20 cellular contexts compared by ENCODE assay signal in genomic region chr10:48749254-48749787, GRCh38.
A peak's percentile ranks its signal among the peaks of the same experiment; 100 is the strongest.
DNase-seq lines count a peak whose midpoint lies in the region; ATAC-seq, FAIRE-seq and TF ChIP-seq lines count a peak whose summit lies in the region.
"Had no signal": no experiment of that assay in that cellular context is flagged by ENCODE, and none has a peak within 500 bp of the region (broad histone marks: within the 10 kb centered on the region; RNA-seq: fewer than 3 reads in every experiment).

No MANE protein-coding gene starts in this region.

- H3K27me3 ChIP-seq in HepG2 (ENCODE audit: control insufficient read depth in 1 of 2, insufficient read depth in 2 of 2, low read length in 2 of 2): no peaks in the 10 kb centered on the region
- H3K27me3 ChIP-seq in right lobe of liver: no peaks in the 10 kb centered on the region
- H3K27me3 ChIP-seq in GM12878 (replicated peaks in 1 of 2; ENCODE audit: control insufficient read depth in 2 of 2, insufficient read depth in 2 of 2, low read length in 1 of 2): no peaks in the 10 kb centered on the region
- H3K27me3 ChIP-seq in neuronal stem cell (ENCODE audit: control insufficient read depth in 3 of 3, insufficient read depth in 3 of 3, low read depth in 1 of 3, low read length in 3 of 3): no peaks in the 10 kb centered on the region

- H3K18ac ChIP-seq in neuronal stem cell (ENCODE audit: low read length): no peak overlapping the region

- H3K27ac ChIP-seq in HepG2 (ENCODE audit: extremely low read length, insufficient read depth, low read length) (no peak overlapping the region), right lobe of liver (no peak overlapping the region), GM12878 (ENCODE audit: control insufficient read depth, insufficient read depth) (no peak overlapping the region), neuronal stem cell (replicated peaks; ENCODE audit: low read length) (no peak overlapping the region)

- H3K4me2 ChIP-seq in HepG2 (ENCODE audit: low read depth, low read length): no peak overlapping the region
- H3K4me2 ChIP-seq in GM12878 (ENCODE audit: control insufficient read depth, insufficient read depth): no peak overlapping the region
- H3K4me2 ChIP-seq in neuronal stem cell (ENCODE audit: insufficient read depth, low read length, poor library complexity, severe bottlenecking): no peak overlapping the region

- ATAC-seq in HepG2: no peak
- ATAC-seq in right lobe of liver: no peak
- peak; percentile 19 for ATAC-seq in GM12878
- ATAC-seq: HCT116, Right ventricle myocardium inferior had no signal

- H3K4me1 ChIP-seq in HepG2 (ENCODE audit: insufficient read depth, low read length) (no peaks in the 10 kb centered on the region), right lobe of liver (no peaks in the 10 kb centered on the region), GM12878 (ENCODE audit: control insufficient read depth, insufficient read depth, low read length) (peaks cover 20% of the 10 kb centered on the region), neuronal stem cell (ENCODE audit: control insufficient read depth in 2 of 2, insufficient read depth in 1 of 2, low read depth in 1 of 2, low read length in 2 of 2) (no peaks in the 10 kb centered on the region)

- TF ChIP-seq RAD21 in HepG2 (CRISPR knock-in tag; IDR thresholded peaks at IDR 0.05) (no peak), GM12878 (IDR thresholded peaks at IDR 0.05; ENCODE audit: insufficient read depth, low read depth, low read length) (no peak)

- in situ Hi-C loops in HepG2 (cut with HindIII; ENCODE audit: extremely low pct_ligation_motif_present, low pct_unique_long_range_greater_than_20kb): no loop called here
- in situ Hi-C loops in GM12878 (cut with MboI): loop anchor here (25.0 kb wide), 1 partner anchor 763 kb away; no protein-coding TSS in a partner anchor

- no peak overlapping the region for H2BK15ac ChIP-seq in neuronal stem cell (ENCODE audit: low read length)

- no peak overlapping the region for H2BK12ac ChIP-seq in neuronal stem cell (ENCODE audit: low read length)

- H4K8ac ChIP-seq in neuronal stem cell (ENCODE audit: low read depth, low read length): no peak overlapping the region

- no peak for TF ChIP-seq EP300 in HepG2 (IDR thresholded peaks at IDR 0.05; ENCODE audit: low read depth in 2 of 2, low read length in 2 of 2)
- TF ChIP-seq EP300 in HepG2 (CRISPR knock-in tag; IDR thresholded peaks at IDR 0.05; ENCODE audit: borderline replicate concordance): no peak
- TF ChIP-seq EP300 in GM12878 (IDR thresholded peaks at IDR 0.05; ENCODE audit: borderline replicate concordance in 1 of 2, control insufficient read depth in 1 of 2, low read depth in 2 of 2, low read length in 2 of 2): no peak

- H3K9ac ChIP-seq in HepG2 (ENCODE audit: insufficient read depth, low read depth, low read length) (no peak overlapping the region), GM12878 (ENCODE audit: control insufficient read depth, insufficient read depth, low read length) (no peak overlapping the region), neuronal stem cell (ENCODE audit: low read depth, low read length, poor library complexity) (no peak overlapping the region)

- H2AFZ ChIP-seq in HepG2 (ENCODE audit: low read length): no peak overlapping the region
- H2AFZ ChIP-seq in GM12878 (ENCODE audit: control insufficient read depth, low read depth, low read length): no peak overlapping the region
- H2AFZ ChIP-seq in neuronal stem cell (ENCODE audit: low read length): no peak overlapping the region

- DNase-seq in HepG2 (ENCODE audit: low spot score): no peak
- no peak for DNase-seq in right lobe of liver
- DNase-seq in GM12878 (ENCODE audit: low read depth, low spot score): no peak
- peak; percentile 67 for DNase-seq in osteocyte (ENCODE audit: extremely low spot score, unreplicated experiment)
- DNase-seq in SHP77 treated with DMSO at 0.1 percent for 48 hours (lab: John Stamatoyannopoulos, UW): no peak
- DNase-seq in neuronal stem cell (ENCODE audit: low spot score): no peak
- no peak for DNase-seq in posterior vena cava (ENCODE audit: low spot score)
- DNase-seq: DMS53, GF-D8, MM.1S, NCI-H1048, NCI-H1417 treated with DMSO at 0.1 percent for 48 hours, NCI-H187, NCI-H446 treated with DMSO at 0.1 percent for 48 hours, NCI-H526 treated with DMSO at 0.1 percent for 48 hours had no signal

- TF ChIP-seq POLR2A in HepG2 (IDR thresholded peaks at IDR 0.05; ENCODE audit: insufficient read depth in 1 of 2, low read depth in 2 of 2, low read length in 2 of 2) (no peak), right lobe of liver (IDR thresholded peaks at IDR 0.05) (no peak), GM12878 (IDR thresholded peaks at IDR 0.05; ENCODE audit: low read depth, low read length) (no peak)

- CTCF ChIA-PET in HepG2 (lab: Yijun Ruan, JAX; ENCODE audit: low intra/inter-chr PET ratio, low total read pairs) (no interaction called here), GM12878 (lab: Yijun Ruan, JAX) (no interaction called here)

- FAIRE-seq in HepG2 (lab: Jason Lieb, UNC): no peak
- no peak for FAIRE-seq in GM12878 (lab: Jason Lieb, UNC)
- FAIRE-seq: A204.1, H1 had no signal

- H3K79me2 ChIP-seq in HepG2 (ENCODE audit: insufficient read depth, low read length) (no peaks in the 10 kb centered on the region), GM12878 (ENCODE audit: control insufficient read depth, insufficient read depth, low read length) (peaks cover 12% of the 10 kb centered on the region)

- SMC1A ChIA-PET in GM12878 (lab: Charles Lee; ENCODE audit: uncharacterized antibody, unreplicated experiment): interaction anchor here (0.6 kb wide), 1 partner anchor 45 kb away, joined by 3 read pairs; no protein-coding TSS in a partner anchor

- no peaks in the 10 kb centered on the region for H3K79me1 ChIP-seq in neuronal stem cell (ENCODE audit: low read depth, low read length)

- intact Hi-C loops in HepG2 (cut with micrococcal nuclease; ENCODE audit: unreplicated experiment) (loop anchor here (10.0 kb wide), 1 partner anchor 75 kb away; no protein-coding TSS in a partner anchor), right lobe of liver (cut with DNase I) (no loop called here), GM12878 (cut with micrococcal nuclease; ENCODE audit: unreplicated experiment) (no loop called here), posterior vena cava (cut with DNase I) (no loop called here)

- H3K36me3 Mint-ChIP-seq in osteocyte (ENCODE audit: unreplicated experiment): no peaks in the 10 kb centered on the region

- POLR2A ChIA-PET in HepG2 (lab: Yijun Ruan, JAX) (no interaction called here), GM12878 (lab: Charles Lee) (no interaction called here)

- no peak overlapping the region for H2BK5ac ChIP-seq in neuronal stem cell (ENCODE audit: low read length)

- H3K27ac Mint-ChIP-seq in osteocyte (ENCODE audit: unreplicated experiment): no peak overlapping the region

- H3K27me3 Mint-ChIP-seq in osteocyte (ENCODE audit: unreplicated experiment): peaks cover 7% of the 10 kb centered on the region

- H3K36me3 ChIP-seq in HepG2 (replicated peaks in 1 of 2; ENCODE audit: control insufficient read depth in 1 of 2, insufficient read depth in 2 of 2, low read length in 2 of 2) (no peaks in the 10 kb centered on the region), right lobe of liver (no peaks in the 10 kb centered on the region), GM12878 (ENCODE audit: control insufficient read depth in 2 of 2, insufficient read depth in 2 of 2, low read length in 1 of 2) (peaks cover 14 to 53% of the 10 kb centered on the region in 2 experiments), neuronal stem cell (replicated peaks in 1 of 2; ENCODE audit: control insufficient read depth in 2 of 2, insufficient read depth in 2 of 2, low read length in 2 of 2) (no peaks in the 10 kb centered on the region)

- no peaks in the 10 kb centered on the region for H3K4me1 Mint-ChIP-seq in osteocyte (ENCODE audit: unreplicated experiment)

- H2BK120ac ChIP-seq in neuronal stem cell (ENCODE audit: low read depth, low read length): no peak overlapping the region

- no peak overlapping the region for H3K23ac ChIP-seq in neuronal stem cell (ENCODE audit: low read depth, low read length, poor library complexity)

- H3K9me3 ChIP-seq in HepG2 (ENCODE audit: low read length): no peaks in the 10 kb centered on the region
- H3K9me3 ChIP-seq in right lobe of liver: no peaks in the 10 kb centered on the region
- H3K9me3 ChIP-seq in GM12878 (replicated peaks; ENCODE audit: control insufficient read depth, insufficient read depth, low read length): no peaks in the 10 kb centered on the region; the same call in none of the 3 replicates
- H3K9me3 ChIP-seq in neuronal stem cell (replicated peaks in 1 of 2; ENCODE audit: control insufficient read depth in 2 of 2, insufficient read depth in 1 of 2, low read depth in 1 of 2, low read length in 2 of 2): no peaks in the 10 kb centered on the region

- WGBS in HepG2 (ENCODE audit: low lambda C conversion rate): 0% methylated on average over 1 of the region's 1 CpG
- 73% methylated on average over 1 of the region's 1 CpG for WGBS in right lobe of liver (ENCODE audit: insufficient coverage, low coverage, low lambda C conversion rate, missing lambda C conversion rate)
- 100% methylated on average over 1 of the region's 1 CpG for WGBS in GM12878 (ENCODE audit: insufficient coverage, insufficient replicate concordance, low lambda C conversion rate, missing lambda C conversion rate)
- WGBS in neuronal stem cell (ENCODE audit: extremely low coverage in 2 of 2, insufficient read length in 2 of 2, insufficient replicate concordance in 1 of 2), 2 donors: 100% methylated on average over 1 of the region's 1 CpG; no CpG with 5 or more reads in 1 of the 2 donors

- no peak overlapping the region for H3K4me3 Mint-ChIP-seq in osteocyte (ENCODE audit: unreplicated experiment)
- H3K4me3 Mint-ChIP-seq: CD14-positive monocyte had no signal

- H3K9me3 Mint-ChIP-seq in osteocyte (ENCODE audit: unreplicated experiment): no peaks in the 10 kb centered on the region

- H3K4me3 ChIP-seq in HepG2 (replicated peaks in 1 of 3; ENCODE audit: insufficient read depth in 1 of 3, low read depth in 2 of 3, low read length in 3 of 3) (no peak overlapping the region), right lobe of liver (no peak overlapping the region), GM12878 (no peak overlapping the region), neuronal stem cell (ENCODE audit: low read length in 2 of 2) (peak overlapping the region in 1 of 2 donors; percentile 42)

- H3K4ac ChIP-seq in neuronal stem cell (ENCODE audit: low read length): no peak overlapping the region

- H2AK5ac ChIP-seq in neuronal stem cell (ENCODE audit: low read depth, low read length): no peak overlapping the region

- TF ChIP-seq CTCF in HepG2 (CRISPR knock-in tag; IDR thresholded peaks at IDR 0.05) (no peak), right lobe of liver (IDR thresholded peaks at IDR 0.05) (no peak), GM12878 (IDR thresholded peaks at IDR 0.05 in 2 of 3, conservative IDR thresholded peaks at IDR 0.05 in 1 of 3; ENCODE audit: control insufficient read depth in 2 of 3, extremely low read depth in 1 of 3, insufficient read depth in 1 of 3, low read depth in 3 of 3, low read length in 3 of 3) (no peak), osteocyte (IDR thresholded peaks at IDR 0.05) (no peak)

- no peak overlapping the region for H4K91ac ChIP-seq in neuronal stem cell (ENCODE audit: low read depth, low read length, poor library complexity)

- RAD21 ChIA-PET in GM12878 (lab: Charles Lee; ENCODE audit: unreplicated experiment): no interaction called here

- H3K14ac ChIP-seq in neuronal stem cell (ENCODE audit: low read length): no peak overlapping the region

- no peaks in the 10 kb centered on the region for H4K20me1 ChIP-seq in HepG2 (ENCODE audit: insufficient read depth, low read length)
- H4K20me1 ChIP-seq in GM12878 (ENCODE audit: control insufficient read depth, insufficient read depth): no peaks in the 10 kb centered on the region

- BruUV-seq in HepG2 (replicated peaks; lab: Mats Ljungman, UMichigan): no TSS peak
- no TSS peak for BruUV-seq in GM12878 (replicated peaks; lab: Mats Ljungman, UMichigan)

Comparison
In these comparisons a context has a peak if more than half of its experiments do, and no peak if none do; other contexts are left out.
1. Of the 75 proteins assayed by ChIP-seq in both HepG2 and GM12878: peak only in HepG2: IKZF1; only in GM12878: none; in both: none; in neither: 74.